In genomic region chr6:110552901-110553641, GRCh38 we compare ENCODE assay signal across 25 cellular contexts.
"Had no signal": no experiment of that assay in that cellular context is flagged by ENCODE, and none has a peak within 500 bp of the region (broad histone marks: within the 10 kb centered on the region; RNA-seq: fewer than 3 reads in every experiment).

No MANE protein-coding gene starts in this region.

- H3K9me3 ChIP-seq: pancreas, thyroid gland, upper lobe of left lung had no signal

- H3K27ac ChIP-seq: cardiac muscle cell, epithelial cell of prostate, foreskin keratinocyte, gastroesophageal sphincter, heart right ventricle, pancreas, thyroid gland, upper lobe of left lung had no signal

- ATAC-seq: esophagus mucosa; foreskin keratinocyte; gastroesophageal sphincter; heart right ventricle; left ventricle myocardium superior; natural killer cell; pancreas; sciatic nerve; stimulated activated effector memory CD8-positive, alpha-beta T cell treated with anti-CD3 and anti-CD28 coated beads, Interleukin-12 subunit alpha, Interleukin-12 subunit beta, amount 100 ng/mL, for 72 hours; stimulated activated naive CD8-positive, alpha-beta T cell treated with anti-CD3 and anti-CD28 coated beads, Interleukin-15, Interleukin-2, amounts not matched to agents 100 U/mL and 50 U/mL, for 24 hours had no signal

- DNase-seq: cortex of kidney; effector CD4-positive, alpha-beta T cell; foreskin keratinocyte; heart right ventricle; hippocampal formation; islet precursor cell; kidney glomerular epithelial cell; left ventricle myocardium superior; natural killer cell; occipital lobe; pancreas; stimulated activated CD4-positive, alpha-beta T cell treated with anti-CD3 and anti-CD28 coated beads, Interleukin-12 subunit alpha, Interleukin-12 subunit beta, amount 100 ng/mL, for 4 hours; stimulated activated CD4-positive, alpha-beta T cell treated with anti-CD3 and anti-CD28 coated beads, Interleukin-1b, Interleukin-23, amount 100 ng/mL, for 48 hours; stimulated activated CD4-positive, alpha-beta T cell treated with anti-CD3 and anti-CD28 coated beads, Interleukin-4, amount 100 ng/mL, for 1 hour; stimulated activated naive CD8-positive, alpha-beta T cell treated with anti-CD3 and anti-CD28 coated beads, Interleukin-15, Interleukin-2, amounts not matched to agents 100 U/mL and 50 U/mL, for 24 hours; thyroid gland; upper lobe of left lung had no signal

- H3K27me3 ChIP-seq: cardiac muscle cell, foreskin keratinocyte, gastroesophageal sphincter, heart right ventricle, pancreas, thyroid gland, upper lobe of left lung had no signal

- H3K36me3 ChIP-seq: cardiac muscle cell, gastroesophageal sphincter, heart right ventricle, pancreas, thyroid gland, upper lobe of left lung had no signal

- H3K4me1 ChIP-seq: gastroesophageal sphincter, pancreas, thyroid gland, upper lobe of left lung had no signal

- H3K4me3 ChIP-seq: cardiac muscle cell, gastroesophageal sphincter, heart right ventricle, lung, pancreas, smooth muscle cell, thyroid gland, upper lobe of left lung had no signal
